17 cellular contexts compared by ENCODE assay signal in genomic region chr3:149145361-149145760, GRCh38. TPM values are rescaled to one million over a fixed set of nuclear protein-coding genes. Genes with fewer than 3 reads are reported as not detected.
DNase-seq lines count a peak whose midpoint lies in the region; ATAC-seq and TF ChIP-seq lines count a peak whose summit lies in the region.
"Had no signal": no experiment of that assay in that cellular context is flagged by ENCODE, and none has a peak within 500 bp of the region (broad histone marks: within the 10 kb centered on the region; RNA-seq: fewer than 3 reads in every experiment).

No MANE protein-coding gene starts in this region.

- H4K20me1 ChIP-seq in KMS-11 (ENCODE audit: insufficient read depth) = no peaks in the 10 kb centered on the region

- H3K4me3 Mint-ChIP-seq in activated naive CD4-positive, alpha-beta T cell treated with anti-CD3 and anti-CD28 coated beads, Interleukin-2, amount 50 U/mL, for 24 hours = peak overlapping the region; percentile 43
- no peak overlapping the region for H3K4me3 Mint-ChIP-seq in activated naive CD8-positive, alpha-beta T cell treated with anti-CD3 and anti-CD28 coated beads for 36 hours
- peak overlapping the region; percentile 4 for H3K4me3 Mint-ChIP-seq in stimulated activated memory B cell treated with anti-CD40 and anti-IgM and Interleukin-4, amounts not matched to agents 10 μg/mL and 1 μg/mL and 100 μg/mL, for 72 hours
- H3K4me3 Mint-ChIP-seq: activated CD4-positive, alpha-beta memory T cell treated with anti-CD3 and anti-CD28 coated beads for 36 hours had no signal

- H3K36me3 ChIP-seq in KMS-11 (ENCODE audit: insufficient read depth) = no peaks in the 10 kb centered on the region

- peak overlapping the region; percentile 9 for H3K27ac Mint-ChIP-seq in activated naive CD4-positive, alpha-beta T cell treated with anti-CD3 and anti-CD28 coated beads, Interleukin-2, amount 50 U/mL, for 24 hours
- H3K27ac Mint-ChIP-seq in activated naive CD8-positive, alpha-beta T cell treated with anti-CD3 and anti-CD28 coated beads for 36 hours = peak overlapping the region; percentile 40
- no peak overlapping the region for H3K27ac Mint-ChIP-seq in stimulated activated memory B cell treated with anti-CD40 and anti-IgM and Interleukin-4, amounts not matched to agents 10 μg/mL and 1 μg/mL and 100 μg/mL, for 72 hours
- H3K27ac Mint-ChIP-seq: activated CD4-positive, alpha-beta memory T cell treated with anti-CD3 and anti-CD28 coated beads for 36 hours had no signal

- no peak overlapping the region for H3K4me3 ChIP-seq in KMS-11 (IDR thresholded peaks at IDR 0.05; ENCODE audit: insufficient read depth, low read depth, low read length)
- H3K4me3 ChIP-seq: A549 had no signal

- H3K4me2 ChIP-seq in KMS-11 = peak overlapping the region; percentile 4; the same call in 1 of the 2 replicates
- H3K4me2 ChIP-seq: A549 had no signal

- no peak overlapping the region for H3K27ac ChIP-seq in KMS-11
- H3K27ac ChIP-seq: A549 had no signal

- peaks cover 34% of the 10 kb centered on the region for H3K4me1 ChIP-seq in KMS-11 (ENCODE audit: low read depth, poor library complexity, severe bottlenecking)
- H3K4me1 ChIP-seq: A549 had no signal

- H3K27me3 ChIP-seq in KMS-11 (ENCODE audit: insufficient read depth, low read depth) = no peaks in the 10 kb centered on the region

- no peak for DNase-seq in activated naive CD4-positive, alpha-beta T cell treated with anti-CD3 and anti-CD28 coated beads, Interleukin-2, amount 50 U/mL, for 16 hours
- no peak for DNase-seq in activated naive CD8-positive, alpha-beta T cell treated with anti-CD3 and anti-CD28 coated beads for 36 hours
- DNase-seq in pons (ENCODE audit: low spot score) = no peak
- DNase-seq: activated CD4-positive, alpha-beta memory T cell treated with anti-CD3 and anti-CD28 coated beads for 36 hours; activated effector memory CD4-positive, alpha-beta T cell treated with Interleukin-2 at 50 U/mL for 16 hours; Calu3; NCI-H1436 treated with DMSO at 0.1 percent for 48 hours; NCI-H524; nucleus accumbens; SHP77; small intestine had no signal

- H3K79me2 ChIP-seq in KMS-11 (ENCODE audit: insufficient read depth, low read depth) = no peaks in the 10 kb centered on the region; the same call in 1 of the 2 replicates

- no peak overlapping the region for H2AFZ ChIP-seq in KMS-11 (ENCODE audit: low read depth)

- no peak for TF ChIP-seq CTCF in KMS-11 (conservative IDR thresholded peaks at IDR 0.05; ENCODE audit: low read depth, low read length)

- no peaks in the 10 kb centered on the region for H3K27me3 Mint-ChIP-seq in activated naive CD4-positive, alpha-beta T cell treated with anti-CD3 and anti-CD28 coated beads, Interleukin-2, amount 50 U/mL, for 24 hours
- H3K27me3 Mint-ChIP-seq in activated naive CD8-positive, alpha-beta T cell treated with anti-CD3 and anti-CD28 coated beads for 36 hours = no peaks in the 10 kb centered on the region
- no peaks in the 10 kb centered on the region for H3K27me3 Mint-ChIP-seq in stimulated activated memory B cell treated with anti-CD40 and anti-IgM and Interleukin-4, amounts not matched to agents 10 μg/mL and 1 μg/mL and 100 μg/mL, for 72 hours
- H3K27me3 Mint-ChIP-seq: activated CD4-positive, alpha-beta memory T cell treated with anti-CD3 and anti-CD28 coated beads for 36 hours had no signal

- H3K9ac ChIP-seq in KMS-11 = no peak overlapping the region

- H3K4me1 Mint-ChIP-seq in activated naive CD4-positive, alpha-beta T cell treated with anti-CD3 and anti-CD28 coated beads, Interleukin-2, amount 50 U/mL, for 24 hours = peaks cover 3% of the 10 kb centered on the region
- H3K4me1 Mint-ChIP-seq in activated naive CD8-positive, alpha-beta T cell treated with anti-CD3 and anti-CD28 coated beads for 36 hours = peaks cover 11% of the 10 kb centered on the region
- peaks cover 23% of the 10 kb centered on the region for H3K4me1 Mint-ChIP-seq in stimulated activated memory B cell treated with anti-CD40 and anti-IgM and Interleukin-4, amounts not matched to agents 10 μg/mL and 1 μg/mL and 100 μg/mL, for 72 hours

- ATAC-seq in stimulated activated memory B cell treated with anti-CD40 and anti-IgM and Interleukin-4, amounts not matched to agents 10 μg/mL and 1 μg/mL and 100 μg/mL, for 72 hours = peak; percentile 53
- ATAC-seq in SK-N-SH treated with all-trans-retinoic acid at 6 μM for 48 hours (no peak), GM19397 (IDR thresholded peaks at IDR 0.05; ENCODE audit: unreplicated experiment) (no peak)
- ATAC-seq: A549 had no signal

- H3K9me3 Mint-ChIP-seq in activated naive CD4-positive, alpha-beta T cell treated with anti-CD3 and anti-CD28 coated beads, Interleukin-2, amount 50 U/mL, for 24 hours = no peaks in the 10 kb centered on the region
- no peaks in the 10 kb centered on the region for H3K9me3 Mint-ChIP-seq in activated naive CD8-positive, alpha-beta T cell treated with anti-CD3 and anti-CD28 coated beads for 36 hours
- no peaks in the 10 kb centered on the region for H3K9me3 Mint-ChIP-seq in stimulated activated memory B cell treated with anti-CD40 and anti-IgM and Interleukin-4, amounts not matched to agents 10 μg/mL and 1 μg/mL and 100 μg/mL, for 72 hours
- H3K9me3 Mint-ChIP-seq: activated CD4-positive, alpha-beta memory T cell treated with anti-CD3 and anti-CD28 coated beads for 36 hours had no signal

- peaks cover 16% of the 10 kb centered on the region for H3K36me3 Mint-ChIP-seq in activated naive CD4-positive, alpha-beta T cell treated with anti-CD3 and anti-CD28 coated beads, Interleukin-2, amount 50 U/mL, for 24 hours
- H3K36me3 Mint-ChIP-seq in activated naive CD8-positive, alpha-beta T cell treated with anti-CD3 and anti-CD28 coated beads for 36 hours = peaks cover 27% of the 10 kb centered on the region
- peaks cover 41% of the 10 kb centered on the region for H3K36me3 Mint-ChIP-seq in stimulated activated memory B cell treated with anti-CD40 and anti-IgM and Interleukin-4, amounts not matched to agents 10 μg/mL and 1 μg/mL and 100 μg/mL, for 72 hours

TF ChIP-seq in SK-N-SH treated with all-trans-retinoic acid at 6 μM for 48 hours, 23 proteins besides CTCF, POLR2A, EP300 and RAD21 (continues in another document):
- no peak for TF ChIP-seq POU6F1 (CRISPR knock-in tag; IDR thresholded peaks at IDR 0.05; ENCODE audit: borderline replicate concordance, low read depth)
- no peak for TF ChIP-seq ZFP30 (CRISPR knock-in tag; IDR thresholded peaks at IDR 0.05)
- no peak for TF ChIP-seq OSR1 (CRISPR knock-in tag; IDR thresholded peaks at IDR 0.05)
- TF ChIP-seq RARB (CRISPR knock-in tag; IDR thresholded peaks at IDR 0.05) = no peak
- TF ChIP-seq ZC3H10 (CRISPR knock-in tag; IDR thresholded peaks at IDR 0.05) = no peak
- no peak for TF ChIP-seq ARNTL (CRISPR knock-in tag; IDR thresholded peaks at IDR 0.05; ENCODE audit: borderline replicate concordance, low read depth)
- TF ChIP-seq CREB5 (CRISPR knock-in tag; IDR thresholded peaks at IDR 0.05; ENCODE audit: low read depth) = no peak
- TF ChIP-seq ZFP3 (CRISPR knock-in tag; IDR thresholded peaks at IDR 0.05) = no peak
- TF ChIP-seq TSHZ2 (CRISPR knock-in tag; IDR thresholded peaks at IDR 0.05) = no peak
- TF ChIP-seq SNAI2 (CRISPR knock-in tag; IDR thresholded peaks at IDR 0.05) = no peak

RNA-seq across cellular contexts. Expression of gene HPS3, which starts 15.9 kb away (rescaled TPM):
- 10 to 100 TPM; 14.0 to 17.5 TPM for total RNA-seq in activated naive CD8-positive, alpha-beta T cell treated with anti-CD3 and anti-CD28 coated beads for 36 hours

RNA-seq across cellular contexts. Expression of gene HLTF, which starts 59.0 kb away (rescaled TPM):
- total RNA-seq in activated naive CD8-positive, alpha-beta T cell treated with anti-CD3 and anti-CD28 coated beads for 36 hours = 10 to 100 TPM; 19.8 to 20.8 TPM
